Comparison of ENCODE assay signal across 10 cellular contexts in the genomic region with DNA sequence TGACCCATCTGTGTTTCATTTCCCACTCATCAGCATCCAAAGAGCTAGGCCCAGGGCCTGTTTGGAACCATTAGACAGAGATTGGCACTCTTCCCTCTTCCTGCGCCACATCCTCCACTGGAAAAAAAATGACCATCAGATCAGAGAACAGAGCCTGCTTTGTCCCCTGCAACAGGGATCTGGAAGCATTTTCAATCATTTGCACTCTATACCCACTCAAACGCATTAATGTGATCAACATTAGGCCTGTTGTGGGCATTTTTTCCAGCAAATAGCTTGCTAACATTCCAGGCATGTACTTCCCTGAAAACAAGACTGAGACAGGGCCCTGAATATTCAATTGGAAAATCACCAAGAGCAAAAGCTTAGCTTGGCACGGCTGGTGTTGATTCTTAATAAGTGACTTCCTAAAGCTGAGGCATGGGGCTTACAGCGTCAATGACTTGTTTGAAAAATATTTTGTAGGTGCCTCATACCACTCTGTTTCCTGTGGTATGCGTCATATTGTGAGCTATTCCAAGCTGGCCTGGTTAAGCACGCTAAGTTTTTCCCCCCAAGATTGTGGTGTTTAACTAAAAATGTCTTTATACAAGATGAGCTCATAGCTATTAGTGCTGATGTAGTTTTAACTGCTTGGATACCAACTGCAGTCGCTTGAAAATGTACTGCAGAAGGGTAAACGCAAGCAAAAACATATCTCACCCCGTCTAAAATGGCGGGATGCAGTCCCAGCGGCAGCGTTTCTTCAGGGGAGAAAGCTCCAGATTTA.
DNase-seq lines count a peak whose midpoint lies in the region; ATAC-seq and TF ChIP-seq lines count a peak whose summit lies in the region.
"Had no signal": no experiment of that assay in that cellular context is flagged by ENCODE, and none has a peak within 500 bp of the region (broad histone marks: within the 10 kb centered on the region; RNA-seq: fewer than 3 reads in every experiment).

No MANE protein-coding gene starts in this region.

- H3K9ac ChIP-seq in duodenal mucosa (ENCODE audit: low read depth in 1 of 2, low read length in 2 of 2), result no peak overlapping the region

- DNase-seq in M059J (ENCODE audit: low read depth), result peak; percentile 99
- no peak for DNase-seq in lower lobe of right lung
- DNase-seq in tibial artery, result peak; percentile 28 to 72
- no peak for DNase-seq in OCI-LY7 (ENCODE audit: low spot score)
- no peak for DNase-seq in NCI-H146 (lab: John Stamatoyannopoulos, UW)
- DNase-seq: stimulated activated naive CD8-positive, alpha-beta T cell treated with anti-CD3 and anti-CD28 coated beads, Interleukin-15, Interleukin-2, amounts not matched to agents 100 U/mL and 50 U/mL, for 24 hours had no signal

- TF ChIP-seq CTCF in lower lobe of right lung (IDR thresholded peaks at IDR 0.05) (no peak), tibial artery (IDR thresholded peaks at IDR 0.05) (no peak), OCI-LY7 (conservative IDR thresholded peaks at IDR 0.05; ENCODE audit: low read length) (no peak)

- no TSS peak for BruUV-seq in OCI-LY7 (replicated peaks; lab: Mats Ljungman, UMichigan)

- H3K27me3 ChIP-seq in duodenal mucosa (ENCODE audit: control insufficient read depth in 1 of 2, insufficient read depth in 2 of 2, low read length in 2 of 2), result no peaks in the 10 kb centered on the region
- H3K27me3 ChIP-seq in lower lobe of right lung (ENCODE audit: low read depth), result no peaks in the 10 kb centered on the region
- H3K27me3 ChIP-seq in tibial artery, result no peaks in the 10 kb centered on the region

- H3K27ac ChIP-seq in duodenal mucosa (ENCODE audit: low read depth, low read length) (peak overlapping the region; percentile 43), lower lobe of right lung (peak overlapping the region; percentile 73), tibial artery (peak overlapping the region; percentile 66 to 77), OCI-LY7 (ENCODE audit: low read depth, low read length, poor library complexity, severe bottlenecking) (no peak overlapping the region)
- H3K27ac ChIP-seq: SK-N-MC had no signal

- H3K9me3 ChIP-seq in duodenal mucosa (ENCODE audit: control insufficient read depth in 1 of 2, low read length in 2 of 2), result no peaks in the 10 kb centered on the region
- H3K9me3 ChIP-seq in lower lobe of right lung, result no peaks in the 10 kb centered on the region
- no peaks in the 10 kb centered on the region for H3K9me3 ChIP-seq in tibial artery
- H3K9me3 ChIP-seq in OCI-LY7 (ENCODE audit: low read length), result no peaks in the 10 kb centered on the region

- no peak overlapping the region for H3K4me3 ChIP-seq in duodenal mucosa (ENCODE audit: low read depth in 1 of 2, low read length in 2 of 2)
- H3K4me3 ChIP-seq in lower lobe of right lung, result no peak overlapping the region
- no peak overlapping the region for H3K4me3 ChIP-seq in tibial artery
- H3K4me3 ChIP-seq in OCI-LY7 (ENCODE audit: low read depth, low read length, poor library complexity, severe bottlenecking), result no peak overlapping the region
- H3K4me3 ChIP-seq: SK-N-MC had no signal

- peak; percentile 88 to 96 for ATAC-seq in lower lobe of right lung
- no peak for ATAC-seq in GM19023 (IDR thresholded peaks at IDR 0.05; ENCODE audit: unreplicated experiment)
- no peak for ATAC-seq in GM18907 (IDR thresholded peaks at IDR 0.05; ENCODE audit: unreplicated experiment)
- ATAC-seq: stimulated activated naive CD8-positive, alpha-beta T cell treated with anti-CD3 and anti-CD28 coated beads, Interleukin-15, Interleukin-2, amounts not matched to agents 100 U/mL and 50 U/mL, for 24 hours had no signal

- H3K79me2 ChIP-seq in OCI-LY7 (ENCODE audit: insufficient read depth, low read depth, low read length), result no peaks in the 10 kb centered on the region

- no peak overlapping the region for H3K4me2 ChIP-seq in OCI-LY7 (ENCODE audit: low read length)

- intact Hi-C loops in lower lobe of right lung (cut with DNase I) (no loop called here), tibial artery (cut with DNase I; ENCODE audit: low total_unique reads) (no loop called here), OCI-LY7 (cut with micrococcal nuclease; ENCODE audit: unreplicated experiment) (no loop called here)

- H4K20me1 ChIP-seq in OCI-LY7 (ENCODE audit: insufficient read depth, low read length), result no peaks in the 10 kb centered on the region

- no peaks in the 10 kb centered on the region for H3K9me2 ChIP-seq in OCI-LY7 (ENCODE audit: insufficient read depth, low read length)

- POLR2A ChIA-PET in OCI-LY7 (lab: Charles Lee), result interaction anchor here (1.1 kb wide), 1 partner anchor 24 kb away, joined by 3 read pairs; no protein-coding TSS in a partner anchor

- H3K4me1 ChIP-seq in duodenal mucosa (ENCODE audit: control insufficient read depth in 1 of 2, insufficient read depth in 2 of 2, low read length in 2 of 2), result no peaks in the 10 kb centered on the region
- no peaks in the 10 kb centered on the region for H3K4me1 ChIP-seq in lower lobe of right lung
- peaks cover 0 to 33% (median 15%) of the 10 kb centered on the region in 4 donors for H3K4me1 ChIP-seq in tibial artery
- no peaks in the 10 kb centered on the region for H3K4me1 ChIP-seq in OCI-LY7 (ENCODE audit: insufficient read depth, low read length, poor library complexity, severe bottlenecking)

- H3K36me3 ChIP-seq in duodenal mucosa (ENCODE audit: control insufficient read depth in 1 of 2, insufficient read depth in 2 of 2, low read length in 2 of 2) (no peaks in the 10 kb centered on the region), lower lobe of right lung (no peaks in the 10 kb centered on the region), tibial artery (no peaks in the 10 kb centered on the region), OCI-LY7 (ENCODE audit: insufficient read depth, low read length) (no peaks in the 10 kb centered on the region)

- H2AFZ ChIP-seq in OCI-LY7 (ENCODE audit: low read length), result no peak overlapping the region

- CTCF ChIA-PET in OCI-LY7 (lab: Charles Lee; ENCODE audit: unreplicated experiment), result no interaction called here

Comparison
In these comparisons a context has a peak if more than half of its experiments do, and no peak if none do; other contexts are left out.
1. DNase-seq: peak in M059J (single experiment) and tibial artery (2 of 2); none in lower lobe of right lung (single experiment), OCI-LY7 (single experiment) and NCI-H146 (single experiment).
2. ATAC-seq: peak in lower lobe of right lung (2 of 2); none in GM19023 (single experiment) and GM18907 (single experiment).